Comparison of ENCODE assay signal across 8 cellular contexts in the genomic region with DNA sequence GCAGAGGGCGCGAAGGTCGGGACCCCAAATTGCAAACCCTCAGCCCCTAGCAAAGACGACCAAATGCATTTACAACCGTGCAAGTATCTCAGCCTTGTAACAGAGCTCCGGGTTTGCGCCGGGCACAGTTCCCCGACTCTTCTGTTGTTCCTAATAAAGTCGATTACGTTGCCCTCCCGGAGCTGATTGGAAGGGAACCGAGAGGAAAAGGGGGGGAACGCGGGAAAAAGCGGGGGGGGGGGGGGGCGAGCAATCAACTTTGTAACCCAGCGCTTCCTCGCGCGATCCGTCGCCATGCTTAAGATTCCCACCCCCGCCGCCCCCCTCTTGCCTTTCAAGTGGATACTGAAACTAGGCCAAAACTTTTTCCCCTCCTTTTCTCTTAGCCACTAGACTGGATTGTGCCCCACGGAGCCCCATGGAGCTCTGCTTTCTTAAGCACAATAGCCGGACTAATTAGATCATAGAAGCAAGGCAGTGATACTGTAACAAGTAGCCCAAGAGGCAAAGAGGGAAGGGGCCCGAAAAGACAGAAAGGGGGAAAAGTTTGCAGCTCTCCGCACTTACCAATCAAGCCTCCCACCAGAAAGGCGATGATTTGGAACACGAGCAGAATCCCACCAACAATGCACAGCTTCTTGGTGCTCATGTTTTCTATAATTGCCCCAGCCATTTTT. TPM values are rescaled to one million over a fixed set of nuclear protein-coding genes. Genes with fewer than 3 reads are reported as not detected.
DNase-seq lines count a peak whose midpoint lies in the region; ATAC-seq and TF ChIP-seq lines count a peak whose summit lies in the region.

No MANE protein-coding gene starts in this region.

- H3K4me3 Mint-ChIP-seq in WTC11 (peak overlapping the region; percentile 82), osteocyte (ENCODE audit: unreplicated experiment) (peak overlapping the region; percentile 94)

- no peaks in the 10 kb centered on the region for H3K9me3 ChIP-seq in AG04450 (ENCODE audit: control insufficient read depth, insufficient read depth, low read length)

- intact Hi-C loops in Right ventricle myocardium inferior (cut with DNase I), result loop anchor here (1.0 to 5.0 kb wide), 5 partner anchors 34 to 109 kb away; no protein-coding TSS in a partner anchor

- peaks cover 29% of the 10 kb centered on the region for H3K4me1 Mint-ChIP-seq in WTC11
- peaks cover 39% of the 10 kb centered on the region for H3K4me1 Mint-ChIP-seq in osteocyte (ENCODE audit: unreplicated experiment)

- no peaks in the 10 kb centered on the region for H3K36me3 Mint-ChIP-seq in WTC11
- H3K36me3 Mint-ChIP-seq in osteocyte (ENCODE audit: unreplicated experiment), result peaks cover 6% of the 10 kb centered on the region

- peak overlapping the region; percentile 76 for H3K4me3 ChIP-seq in AG04450 (ENCODE audit: low read depth, low read length)

- CTCF ChIA-PET in AG04450 (lab: Charles Lee) (interaction anchor here (0.6 to 1.6 kb wide), 10 partner anchors 10 to 1914 kb away, joined by 3 to 8 read pairs (median 4); no protein-coding TSS in a partner anchor), WTC11 (lab: Charles Lee) (interaction anchor here (0.7 to 2.5 kb wide), 9 partner anchors 11 to 1659 kb away, joined by 3 to 20 read pairs (median 5); no protein-coding TSS in a partner anchor)

- peak overlapping the region; percentile 73 for H3K27ac ChIP-seq in AG04450 (ENCODE audit: low read depth, low read length)

- H3K9me3 Mint-ChIP-seq in WTC11 (no peaks in the 10 kb centered on the region), osteocyte (ENCODE audit: unreplicated experiment) (no peaks in the 10 kb centered on the region)

- H3K27ac Mint-ChIP-seq in WTC11 (no peak overlapping the region), osteocyte (ENCODE audit: unreplicated experiment) (peak overlapping the region; percentile 90)

- H3K27me3 ChIP-seq in AG04450 (ENCODE audit: control insufficient read depth, insufficient read depth, low read length), result no peaks in the 10 kb centered on the region

- H3K27me3 Mint-ChIP-seq in WTC11 (ENCODE audit: low read depth) (peaks cover 98% of the 10 kb centered on the region), osteocyte (ENCODE audit: unreplicated experiment) (peaks cover 2% of the 10 kb centered on the region)

- TF ChIP-seq CTCF in AG04450 (IDR thresholded peaks at IDR 0.05; ENCODE audit: low read depth, low read length) (no peak), WTC11 (IDR thresholded peaks at IDR 0.05) (no peak), osteocyte (IDR thresholded peaks at IDR 0.05) (no peak)

- POLR2A ChIA-PET in AG04450 (lab: Yijun Ruan, JAX) (interaction anchor here (0.5 to 3.7 kb wide), 17 partner anchors 9 to 152 kb away, joined by 3 to 37 read pairs (median 7); no protein-coding TSS in a partner anchor), WTC11 (lab: Charles Lee) (interaction anchor here (0.7 kb wide), 1 partner anchor 58 kb away, joined by 3 read pairs; no protein-coding TSS in a partner anchor)

- ATAC-seq in WTC11 (peak; percentile 46), Right ventricle myocardium inferior (peak; percentile 62), HG02970 (IDR thresholded peaks at IDR 0.05; ENCODE audit: low FRiP score, unreplicated experiment) (no peak)

- peak; percentile 39 for DNase-seq in AG04450 (ENCODE audit: low read depth, low spot score)
- peak; percentile 66 for DNase-seq in HK-2 (ENCODE audit: unreplicated experiment)
- DNase-seq in WTC11 (ENCODE audit: low spot score), result peak; percentile 18
- peak; percentile 80 for DNase-seq in Right ventricle myocardium inferior (ENCODE audit: missing footprints)
- no peak for DNase-seq in osteocyte (ENCODE audit: extremely low spot score, unreplicated experiment)
- DNase-seq in stimulated activated CD4-positive, alpha-beta T cell treated with anti-CD3 and anti-CD28 coated beads, Interleukin-4, amount 100 ng/mL, for 4 hours, result no peak
- no peak for DNase-seq in RPMI8226

TF ChIP-seq in WTC11, 78 proteins besides CTCF, POLR2A, EP300 and RAD21:
- TF ChIP-seq ZMAT4 (CRISPR knock-in tag; IDR thresholded peaks at IDR 0.05), result no peak
- TF ChIP-seq ZNF532 (CRISPR knock-in tag; IDR thresholded peaks at IDR 0.05; ENCODE audit: borderline replicate concordance), result no peak
- no peak for TF ChIP-seq STAT6 (CRISPR knock-in tag; conservative IDR thresholded peaks at IDR 0.05; ENCODE audit: low read depth)
- no peak for TF ChIP-seq SMAD4 (CRISPR knock-in tag; IDR thresholded peaks at IDR 0.05)
- TF ChIP-seq NFATC4 (CRISPR knock-in tag; IDR thresholded peaks at IDR 0.05), result no peak
- no peak for TF ChIP-seq GRHL2 (CRISPR knock-in tag; IDR thresholded peaks at IDR 0.05; ENCODE audit: insufficient replicate concordance, severe bottlenecking)
- TF ChIP-seq MXD4 (CRISPR knock-in tag; IDR thresholded peaks at IDR 0.05; ENCODE audit: borderline replicate concordance), result no peak
- no peak for TF ChIP-seq ZNF512 (CRISPR knock-in tag; IDR thresholded peaks at IDR 0.05; ENCODE audit: borderline replicate concordance)

RNA-seq across cellular contexts. Expression of gene WLS, which starts 0.6 kb away (rescaled TPM):
- 391 and 417 TPM in 2 replicates for polyA plus RNA-seq in AG04450 (2011; rRNA removed)
- polyA minus RNA-seq in AG04450 (2011; rRNA and poly(A)+ RNA removed), result 543 and 563 TPM in 2 replicates
- total RNA-seq in WTC11 (2021) (4.5 to 5.7 TPM (median 5.3 TPM) in 3 replicates), Right ventricle myocardium inferior (97.2 TPM), osteocyte (334 and 341 TPM in 2 replicates)

Comparison
In these comparisons a context has a peak if more than half of its experiments do, and no peak if none do; other contexts are left out.
1. DNase-seq: peak in AG04450 (single experiment), HK-2 (single experiment), WTC11 (single experiment) and Right ventricle myocardium inferior (single experiment); none in osteocyte (single experiment), stimulated activated CD4-positive, alpha-beta T cell treated with anti-CD3 and anti-CD28 coated beads, Interleukin-4, amount 100 ng/mL, for 4 hours (0 of 2) and RPMI8226 (single experiment).
2. RNA of gene WLS, which starts 0.6 kb away (total RNA-seq): 334 to 341 TPM in osteocyte and 97.2 TPM in Right ventricle myocardium inferior (single experiment); 4.5 to 5.7 TPM in WTC11; every median in the first group is over 10 times any median in the second.